In genomic region chr21:31107871-31108270, GRCh38 we compare ENCODE assay signal across 15 cellular contexts.
DNase-seq lines count a peak whose midpoint lies in the region; ATAC-seq and TF ChIP-seq lines count a peak whose summit lies in the region.
"Had no signal": no experiment of that assay in that cellular context is flagged by ENCODE, and none has a peak within 500 bp of the region (broad histone marks: within the 10 kb centered on the region; RNA-seq: fewer than 3 reads in every experiment).

No MANE protein-coding gene starts in this region.

- no peak overlapping the region for H3K27ac Mint-ChIP-seq in effector memory CD8-positive, alpha-beta T cell
- H3K27ac Mint-ChIP-seq in type B pancreatic cell, result no peak overlapping the region
- H3K27ac Mint-ChIP-seq: activated T-helper 2 cell treated with anti-CD3 and anti-CD28 coated beads, Interferon-gamma antibody, Interleukin-2, Interleukin-4, amounts not matched to agents 10 μg/mL and 5 μg/mL and 100 μg/mL, durations not matched to agents 14 hours and 24 hours and 36 hours had no signal

- H3K9me3 ChIP-seq in lower lobe of right lung, result no peaks in the 10 kb centered on the region
- H3K9me3 ChIP-seq: esophagus squamous epithelium had no signal

- no peaks in the 10 kb centered on the region for H3K27me3 ChIP-seq in lower lobe of right lung (ENCODE audit: low read depth)
- H3K27me3 ChIP-seq: esophagus squamous epithelium had no signal

- peak overlapping the region; percentile 36 for H3K27ac ChIP-seq in lower lobe of right lung
- H3K27ac ChIP-seq: C4-2B, stomach had no signal

- H3K4me3 Mint-ChIP-seq in effector memory CD8-positive, alpha-beta T cell, result no peak overlapping the region
- no peak overlapping the region for H3K4me3 Mint-ChIP-seq in type B pancreatic cell

- TF ChIP-seq CTCF in lower lobe of right lung (IDR thresholded peaks at IDR 0.05) (no peak), type B pancreatic cell (conservative IDR thresholded peaks at IDR 0.05) (no peak)

- peak; percentile 91 for DNase-seq in NOMO-1 treated with DMSO at 0.1 percent for 48 hours (lab: John Stamatoyannopoulos, UW; ENCODE audit: unreplicated experiment)
- no peak for DNase-seq in lower lobe of right lung
- no peak for DNase-seq in effector memory CD8-positive, alpha-beta T cell
- DNase-seq in mucosa of gallbladder (ENCODE audit: low spot score), result no peak
- no peak for DNase-seq in kidney glomerular epithelial cell (lab: John Stamatoyannopoulos, UW)
- no peak for DNase-seq in type B pancreatic cell (ENCODE audit: extremely low spot score, unreplicated experiment)
- DNase-seq: aorta, cortex of kidney, esophagus squamous epithelium, NCI-H1048, stomach had no signal

- no peaks in the 10 kb centered on the region for H3K36me3 ChIP-seq in lower lobe of right lung
- H3K36me3 ChIP-seq: esophagus squamous epithelium, stomach had no signal

- peaks cover 5 to 10% of the 10 kb centered on the region in 2 donors for H3K4me1 Mint-ChIP-seq in effector memory CD8-positive, alpha-beta T cell (ENCODE audit: low read depth in 2 of 2)
- no peaks in the 10 kb centered on the region for H3K4me1 Mint-ChIP-seq in type B pancreatic cell (ENCODE audit: unreplicated experiment)

- no peak overlapping the region for H3K4me3 ChIP-seq in lower lobe of right lung
- H3K4me3 ChIP-seq: esophagus squamous epithelium, stomach had no signal

- no peaks in the 10 kb centered on the region for H3K9me3 Mint-ChIP-seq in effector memory CD8-positive, alpha-beta T cell
- peaks cover 4% of the 10 kb centered on the region for H3K9me3 Mint-ChIP-seq in type B pancreatic cell

- H3K27me3 Mint-ChIP-seq in effector memory CD8-positive, alpha-beta T cell, result peaks cover 4 to 6% of the 10 kb centered on the region in 2 donors
- no peaks in the 10 kb centered on the region for H3K27me3 Mint-ChIP-seq in type B pancreatic cell

- intact Hi-C loops in lower lobe of right lung (cut with DNase I), result no loop called here

- ATAC-seq in GM18511 (IDR thresholded peaks at IDR 0.05; ENCODE audit: unreplicated experiment), result peak; percentile 59
- ATAC-seq in HG02588 (IDR thresholded peaks at IDR 0.05; ENCODE audit: unreplicated experiment), result peak; percentile 66
- peak; percentile 57 to 66 for ATAC-seq in lower lobe of right lung
- no peak for ATAC-seq in effector memory CD8-positive, alpha-beta T cell (replicated peaks)

- peaks cover 3% of the 10 kb centered on the region for H3K36me3 Mint-ChIP-seq in effector memory CD8-positive, alpha-beta T cell (ENCODE audit: insufficient read depth)
- H3K36me3 Mint-ChIP-seq in type B pancreatic cell, result no peaks in the 10 kb centered on the region

- H3K4me1 ChIP-seq in lower lobe of right lung, result peaks cover 29% of the 10 kb centered on the region
- H3K4me1 ChIP-seq: stomach had no signal
